In genomic region chr6:114164206-114164605, GRCh38 we compare ENCODE assay signal across 6 cellular contexts.
"Had no signal": no experiment of that assay in that cellular context is flagged by ENCODE, and none has a peak within 500 bp of the region (broad histone marks: within the 10 kb centered on the region; RNA-seq: fewer than 3 reads in every experiment).

No MANE protein-coding gene starts in this region.

- H3K4me2 ChIP-seq: GM23338 had no signal

- FAIRE-seq: H1, H54, HTR-8/SVneo had no signal

- DNase-seq: H9, HCEC 1CT had no signal

- H2AFZ ChIP-seq: GM23338 had no signal

- H3K4me3 ChIP-seq: GM23338 had no signal
